ENCODE assay signal across 8 cellular contexts in the genomic region with DNA sequence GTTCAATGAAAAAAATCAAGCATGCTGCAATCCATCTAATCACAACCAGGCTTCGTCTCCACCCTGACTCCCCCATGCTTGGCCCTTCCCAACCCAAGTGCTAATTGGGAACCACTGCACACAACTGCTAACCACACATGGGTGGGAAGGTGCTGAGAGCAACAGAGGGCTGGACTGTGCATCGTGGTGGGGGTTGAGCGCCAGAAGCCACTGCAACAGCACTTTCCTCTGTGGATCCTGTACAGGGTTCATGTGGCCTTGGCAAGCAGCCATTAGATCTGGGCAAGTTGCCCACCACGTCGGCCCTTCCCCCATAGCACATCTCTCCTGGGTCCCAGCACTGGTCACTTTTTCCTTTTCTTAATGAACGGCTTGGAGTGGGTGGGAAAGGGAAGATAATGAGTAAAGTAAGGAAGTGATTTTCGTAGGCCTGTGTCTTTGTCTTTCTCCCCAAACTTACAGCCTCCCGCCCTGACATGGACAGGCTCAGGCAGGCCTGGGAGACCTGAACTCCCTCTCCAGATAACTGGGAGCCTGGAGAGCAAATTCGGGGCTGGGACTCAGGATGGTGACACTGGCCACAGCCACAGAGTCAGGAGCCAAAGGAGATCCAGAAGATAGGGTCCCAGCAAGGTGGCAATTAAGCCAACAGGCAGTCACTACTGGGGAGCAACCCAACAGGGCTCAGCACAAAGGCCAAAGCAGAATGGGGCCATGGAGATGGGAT. TPM values are rescaled to one million over a fixed set of nuclear protein-coding genes. Genes with fewer than 3 reads are reported as not detected.
A peak's percentile ranks its signal among the peaks of the same experiment; 100 is the strongest.
DNase-seq lines count a peak whose midpoint lies in the region; ATAC-seq lines count a peak whose summit lies in the region.

No MANE protein-coding gene starts in this region.

- H3K9me3 Mint-ChIP-seq in activated CD4-positive, alpha-beta T cell treated with anti-CD3 and anti-CD28 coated beads, Interleukin-2, amount 10 ng/mL, durations not matched to agents 7 days and 5 days: no peaks in the 10 kb centered on the region

- H3K4me1 Mint-ChIP-seq in activated CD4-positive, alpha-beta T cell treated with anti-CD3 and anti-CD28 coated beads, Interleukin-2, amount 10 ng/mL, durations not matched to agents 7 days and 5 days: no peaks in the 10 kb centered on the region

- peaks cover 9% of the 10 kb centered on the region for H3K4me1 ChIP-seq in rectal smooth muscle tissue (ENCODE audit: control insufficient read depth, insufficient read depth, low read length)

- peaks cover 37% of the 10 kb centered on the region for H3K36me3 Mint-ChIP-seq in activated CD4-positive, alpha-beta T cell treated with anti-CD3 and anti-CD28 coated beads, Interleukin-2, amount 10 ng/mL, durations not matched to agents 7 days and 5 days (ENCODE audit: low read depth)

- H3K4me3 ChIP-seq in rectal smooth muscle tissue (ENCODE audit: low read length): peak overlapping the region; percentile 41

- POLR2A ChIA-PET in activated CD4-positive, alpha-beta T cell treated with anti-CD3 and anti-CD28 coated beads, Interleukin-2, amount 10 ng/mL, durations not matched to agents 7 days and 5 days (lab: Charles Lee): no interaction called here

- peaks cover 7% of the 10 kb centered on the region for H3K36me3 ChIP-seq in rectal smooth muscle tissue (ENCODE audit: control insufficient read depth, insufficient read depth, low read length)

- no peaks in the 10 kb centered on the region for H3K27me3 Mint-ChIP-seq in activated CD4-positive, alpha-beta T cell treated with anti-CD3 and anti-CD28 coated beads, Interleukin-2, amount 10 ng/mL, durations not matched to agents 7 days and 5 days

- CTCF ChIA-PET in activated CD4-positive, alpha-beta T cell treated with anti-CD3 and anti-CD28 coated beads, Interleukin-2, amount 10 ng/mL, durations not matched to agents 7 days and 5 days (lab: Charles Lee): interaction anchor here (1.3 kb wide), 1 partner anchor 9 kb away, joined by 4 read pairs; no protein-coding TSS in a partner anchor

- H3K27me3 ChIP-seq in rectal smooth muscle tissue (ENCODE audit: control insufficient read depth, insufficient read depth, low read length): no peaks in the 10 kb centered on the region

- no peak overlapping the region for H3K27ac Mint-ChIP-seq in activated CD4-positive, alpha-beta T cell treated with anti-CD3 and anti-CD28 coated beads, Interleukin-2, amount 10 ng/mL, durations not matched to agents 7 days and 5 days

- H3K27ac ChIP-seq in rectal smooth muscle tissue (ENCODE audit: low read depth, low read length): no peak overlapping the region

- no peak overlapping the region for H3K9ac ChIP-seq in rectal smooth muscle tissue (ENCODE audit: low read length)

- H3K4me3 Mint-ChIP-seq in activated CD4-positive, alpha-beta T cell treated with anti-CD3 and anti-CD28 coated beads, Interleukin-2, amount 10 ng/mL, durations not matched to agents 7 days and 5 days: no peak overlapping the region

- no peak for ATAC-seq in esophagus mucosa

- peak; percentile 87 for DNase-seq in DMS79 treated with DMSO at 0.1 percent for 48 hours (lab: John Stamatoyannopoulos, UW)
- DNase-seq in NCI-H82 treated with DMSO at 0.1 percent for 48 hours (lab: John Stamatoyannopoulos, UW; ENCODE audit: unreplicated experiment): peak; percentile 34
- DNase-seq in fibroblast of gingiva (ENCODE audit: low read depth): peak; percentile 50
- DNase-seq in stimulated activated CD4-positive, alpha-beta T cell treated with anti-CD3 and anti-CD28 coated beads, Interleukin-2, amount 100 ng/mL, for 48 hours: no peak
- DNase-seq in activated CD4-positive, alpha-beta T cell treated with anti-CD3 and anti-CD28 coated beads, Interleukin-2, amount 10 ng/mL, durations not matched to agents 7 days and 5 days: no peak
- DNase-seq in stimulated activated CD4-positive, alpha-beta T cell treated with anti-CD3 and anti-CD28 coated beads, Interleukin-4, amount 100 ng/mL, for 4 hours: no peak

RNA-seq across cellular contexts. Expression of gene MRPS10, which starts 34.4 kb away (rescaled TPM):
- 48.1 TPM for total RNA-seq in esophagus mucosa
- total RNA-seq in activated CD4-positive, alpha-beta T cell treated with anti-CD3 and anti-CD28 coated beads, Interleukin-2, amount 10 ng/mL, durations not matched to agents 7 days and 5 days: 10 to 100 TPM; 27.9 to 33.1 TPM

RNA-seq across cellular contexts. Expression of gene GUCA1B, which starts 57.3 kb away (rescaled TPM):
- 0.16 TPM for total RNA-seq in esophagus mucosa
- total RNA-seq in activated CD4-positive, alpha-beta T cell treated with anti-CD3 and anti-CD28 coated beads, Interleukin-2, amount 10 ng/mL, durations not matched to agents 7 days and 5 days: under 1 TPM; 0.60 to 0.79 TPM

Comparison
In these comparisons a context has a peak if more than half of its experiments do, and no peak if none do; other contexts are left out.
1. DNase-seq: peak in DMS79 treated with DMSO at 0.1 percent for 48 hours (single experiment), NCI-H82 treated with DMSO at 0.1 percent for 48 hours (single experiment) and fibroblast of gingiva (single experiment); none in stimulated activated CD4-positive, alpha-beta T cell treated with anti-CD3 and anti-CD28 coated beads, Interleukin-2, amount 100 ng/mL, for 48 hours (0 of 2), activated CD4-positive, alpha-beta T cell treated with anti-CD3 and anti-CD28 coated beads, Interleukin-2, amount 10 ng/mL, durations not matched to agents 7 days and 5 days (single experiment) and stimulated activated CD4-positive, alpha-beta T cell treated with anti-CD3 and anti-CD28 coated beads, Interleukin-4, amount 100 ng/mL, for 4 hours (0 of 2).